In the genomic region with DNA sequence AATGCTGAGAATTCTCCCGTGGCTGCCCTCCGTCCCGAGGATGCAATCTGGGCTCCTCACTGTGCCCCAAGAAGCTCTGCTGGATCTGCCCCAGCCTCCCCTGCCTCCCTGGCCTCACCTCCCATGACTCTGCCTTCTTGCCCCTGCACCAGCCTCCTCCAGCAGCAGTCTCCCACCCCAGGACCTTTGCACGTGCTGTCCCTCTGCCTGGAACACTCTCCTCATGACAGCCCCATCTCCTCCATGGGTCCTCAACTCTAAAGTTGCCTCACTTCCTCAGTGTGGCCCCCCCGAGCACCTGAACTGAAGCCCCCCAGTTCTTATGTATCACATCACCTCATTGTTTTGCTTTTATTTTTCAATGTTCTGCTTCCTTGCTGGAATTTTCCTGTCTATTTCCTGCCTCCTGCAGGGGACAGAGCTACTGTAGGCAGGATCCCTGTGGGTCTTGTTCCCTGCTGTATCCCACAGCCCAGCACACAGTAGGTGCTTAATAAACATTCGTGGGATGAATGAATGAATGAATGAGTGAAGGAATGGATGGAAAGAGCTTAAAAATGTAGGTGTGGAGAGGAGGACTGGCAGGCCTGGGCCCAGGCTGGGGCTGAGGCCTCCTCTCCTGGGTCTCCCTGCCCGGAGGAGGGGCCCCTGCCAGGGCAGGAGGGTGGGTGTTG, we compare ENCODE assay signal across 32 cellular contexts.
"Had no signal": no experiment of that assay in that cellular context is flagged by ENCODE, and none has a peak within 500 bp of the region (broad histone marks: within the 10 kb centered on the region; RNA-seq: fewer than 3 reads in every experiment).

No MANE protein-coding gene starts in this region.

- H3K27ac Mint-ChIP-seq: activated CD8-positive, alpha-beta memory T cell treated with anti-CD3 and anti-CD28 coated beads, Interleukin-2, amount 10 ng/mL, durations not matched to agents 7 days and 5 days; activated CD8-positive, alpha-beta T cell treated with anti-CD3 and anti-CD28 coated beads, Interleukin-2, amount 10 ng/mL, durations not matched to agents 7 days and 5 days; activated naive CD8-positive, alpha-beta T cell treated with anti-CD3 and anti-CD28 coated beads for 36 hours; natural killer cell; stimulated activated memory B cell treated with anti-CD40 and anti-IgM and Interleukin-4, amounts not matched to agents 10 μg/mL and 1 μg/mL and 100 μg/mL, for 72 hours had no signal

- H3K9me3 Mint-ChIP-seq: activated naive CD8-positive, alpha-beta T cell treated with anti-CD3 and anti-CD28 coated beads for 36 hours; natural killer cell; stimulated activated memory B cell treated with anti-CD40 and anti-IgM and Interleukin-4, amounts not matched to agents 10 μg/mL and 1 μg/mL and 100 μg/mL, for 72 hours; stimulated activated naive CD8-positive, alpha-beta T cell treated with anti-CD3 and anti-CD28 coated beads, Interleukin-15, amount 100 ng/mL, for 72 hours had no signal

- H3K9me3 ChIP-seq: adrenal gland, body of pancreas, esophagus squamous epithelium, heart right ventricle, left lung, lower lobe of right lung, prostate gland, sigmoid colon, thyroid gland had no signal

- DNase-seq: activated CD4-positive, alpha-beta T cell treated with anti-CD3 and anti-CD28 coated beads for 1 hour; activated CD8-positive, alpha-beta memory T cell treated with anti-CD3 and anti-CD28 coated beads, Interleukin-2, amount 10 ng/mL, durations not matched to agents 7 days and 5 days; activated CD8-positive, alpha-beta T cell treated with anti-CD3 and anti-CD28 coated beads, Interleukin-2, amount 10 ng/mL, durations not matched to agents 7 days and 5 days; activated naive CD4-positive, alpha-beta T cell; activated naive CD8-positive, alpha-beta T cell treated with anti-CD3 and anti-CD28 coated beads for 36 hours; activated T-cell treated with anti-CD3 and anti-CD28 coated beads, Interleukin-2, amount 50 U/mL, for 48 hours; aorta; body of pancreas; dermis blood vessel endothelial cell; effector CD4-positive, alpha-beta T cell; esophagus squamous epithelium; foreskin melanocyte; heart right ventricle; kidney glomerular epithelial cell; left lung; lower lobe of right lung; mesendoderm; natural killer cell; retina; sigmoid colon; stimulated activated CD4-positive, alpha-beta T cell treated with anti-CD3 and anti-CD28 coated beads, Interleukin-1b, Interleukin-23, amount 100 ng/mL, for 48 hours; stimulated activated CD4-positive, alpha-beta T cell treated with anti-CD3 and anti-CD28 coated beads, Interleukin-4, amount 100 ng/mL, for 4 hours; stimulated activated CD8-positive, alpha-beta memory T cell treated with anti-CD3 and anti-CD28 coated beads, Interleukin-4, amount 100 ng/mL, for 48 hours; stimulated activated naive CD8-positive, alpha-beta T cell treated with anti-CD3 and anti-CD28 coated beads, Interleukin-15, amount 100 ng/mL, for 72 hours; substantia nigra; T-helper 2 cell; thyroid gland had no signal

- H3K4me3 ChIP-seq: adrenal gland, body of pancreas, esophagus squamous epithelium, heart right ventricle, left lung, lower lobe of right lung, prostate gland, sigmoid colon, smooth muscle cell, thyroid gland had no signal

- H3K27me3 Mint-ChIP-seq: activated naive CD8-positive, alpha-beta T cell treated with anti-CD3 and anti-CD28 coated beads for 36 hours; stimulated activated naive CD8-positive, alpha-beta T cell treated with anti-CD3 and anti-CD28 coated beads, Interleukin-15, amount 100 ng/mL, for 72 hours had no signal

- H3K4me2 ChIP-seq: smooth muscle cell had no signal

- H3K4me1 ChIP-seq: adrenal gland, body of pancreas, lower lobe of right lung, prostate gland, sigmoid colon had no signal

- H3K27me3 ChIP-seq: adrenal gland, body of pancreas, esophagus squamous epithelium, heart right ventricle, left lung, sigmoid colon, thyroid gland had no signal

- H3K27ac ChIP-seq: adrenal gland, body of pancreas, epithelial cell of prostate, heart right ventricle, left lung, lower lobe of right lung, prostate gland, sigmoid colon, thyroid gland had no signal

- H3K36me3 Mint-ChIP-seq: activated CD8-positive, alpha-beta memory T cell treated with anti-CD3 and anti-CD28 coated beads, Interleukin-2, amount 10 ng/mL, durations not matched to agents 7 days and 5 days; activated naive CD8-positive, alpha-beta T cell treated with anti-CD3 and anti-CD28 coated beads for 36 hours; natural killer cell; stimulated activated memory B cell treated with anti-CD40 and anti-IgM and Interleukin-4, amounts not matched to agents 10 μg/mL and 1 μg/mL and 100 μg/mL, for 72 hours had no signal

- H3K4me3 Mint-ChIP-seq: activated CD8-positive, alpha-beta memory T cell treated with anti-CD3 and anti-CD28 coated beads, Interleukin-2, amount 10 ng/mL, durations not matched to agents 7 days and 5 days; activated CD8-positive, alpha-beta T cell treated with anti-CD3 and anti-CD28 coated beads, Interleukin-2, amount 10 ng/mL, durations not matched to agents 7 days and 5 days; activated naive CD8-positive, alpha-beta T cell treated with anti-CD3 and anti-CD28 coated beads for 36 hours; natural killer cell; stimulated activated memory B cell treated with anti-CD40 and anti-IgM and Interleukin-4, amounts not matched to agents 10 μg/mL and 1 μg/mL and 100 μg/mL, for 72 hours; stimulated activated naive CD8-positive, alpha-beta T cell treated with anti-CD3 and anti-CD28 coated beads, Interleukin-15, amount 100 ng/mL, for 72 hours had no signal

- H3K36me3 ChIP-seq: adrenal gland, esophagus squamous epithelium, heart right ventricle, left lung, lower lobe of right lung, prostate gland, sigmoid colon, thyroid gland had no signal

- H3K4me1 Mint-ChIP-seq: natural killer cell; stimulated activated memory B cell treated with anti-CD40 and anti-IgM and Interleukin-4, amounts not matched to agents 10 μg/mL and 1 μg/mL and 100 μg/mL, for 72 hours had no signal
